ENCODE assay signal across 23 cellular contexts in genomic region chr15:61102281-61102680, GRCh38.
"Had no signal": no experiment of that assay in that cellular context is flagged by ENCODE, and none has a peak within 500 bp of the region (broad histone marks: within the 10 kb centered on the region; RNA-seq: fewer than 3 reads in every experiment).

No MANE protein-coding gene starts in this region.

- FAIRE-seq: keratinocyte, small intestine had no signal

- H3K4me3 Mint-ChIP-seq: naive thymus-derived CD8-positive, alpha-beta T cell; stimulated activated memory B cell treated with anti-CD40 and anti-IgM and Interleukin-4, amounts not matched to agents 10 μg/mL and 1 μg/mL and 100 μg/mL, for 72 hours; stimulated activated naive CD8-positive, alpha-beta T cell treated with anti-CD3 and anti-CD28 coated beads, Interleukin-15, amount 100 ng/mL, for 72 hours; type B pancreatic cell had no signal

- H3K36me3 ChIP-seq: lower lobe of right lung, neutrophil, ovary, sigmoid colon, tibial nerve, uterus had no signal

- H3K4me3 ChIP-seq: lower lobe of right lung, ovary, sigmoid colon, tibial nerve, uterus had no signal

- H3K36me3 Mint-ChIP-seq: stimulated activated memory B cell treated with anti-CD40 and anti-IgM and Interleukin-4, amounts not matched to agents 10 μg/mL and 1 μg/mL and 100 μg/mL, for 72 hours had no signal

- H3K27ac Mint-ChIP-seq: naive thymus-derived CD8-positive, alpha-beta T cell; stimulated activated memory B cell treated with anti-CD40 and anti-IgM and Interleukin-4, amounts not matched to agents 10 μg/mL and 1 μg/mL and 100 μg/mL, for 72 hours; stimulated activated naive CD8-positive, alpha-beta T cell treated with anti-CD3 and anti-CD28 coated beads, Interleukin-15, amount 100 ng/mL, for 72 hours; type B pancreatic cell had no signal

- H3K4me1 ChIP-seq: lower lobe of right lung, sigmoid colon, uterus had no signal

- H3K4me1 Mint-ChIP-seq: naive thymus-derived CD8-positive, alpha-beta T cell; stimulated activated memory B cell treated with anti-CD40 and anti-IgM and Interleukin-4, amounts not matched to agents 10 μg/mL and 1 μg/mL and 100 μg/mL, for 72 hours; stimulated activated naive CD8-positive, alpha-beta T cell treated with anti-CD3 and anti-CD28 coated beads, Interleukin-15, amount 100 ng/mL, for 72 hours had no signal

- DNase-seq: hippocampal formation; lower lobe of right lung; mammary epithelial cell; mesenchymal stem cell; naive thymus-derived CD8-positive, alpha-beta T cell; occipital lobe; ovary; retina; sigmoid colon; small intestine; stimulated activated CD4-positive, alpha-beta T cell treated with anti-CD3 and anti-CD28 coated beads, Interleukin-1b, Interleukin-23, amount 100 ng/mL, for 48 hours; stimulated activated CD4-positive, alpha-beta T cell treated with anti-CD3 and anti-CD28 coated beads, Interleukin-2, amount 100 ng/mL, for 48 hours; stimulated activated CD4-positive, alpha-beta T cell treated with anti-CD3 and anti-CD28 coated beads, Interleukin-4, amount 100 ng/mL, for 4 hours; stimulated activated CD8-positive, alpha-beta memory T cell treated with anti-CD3 and anti-CD28 coated beads, Interleukin-4, amount 100 ng/mL, for 48 hours; stimulated activated naive CD4-positive, alpha-beta T cell treated with Interleukin-2 at 50 U/mL for 16 hours; stimulated activated naive CD8-positive, alpha-beta T cell treated with anti-CD3 and anti-CD28 coated beads, Interleukin-15, amount 100 ng/mL, for 72 hours; substantia nigra; uterus had no signal

- ATAC-seq: lower lobe of right lung; naive thymus-derived CD8-positive, alpha-beta T cell; stimulated activated memory B cell treated with anti-CD40 and anti-IgM and Interleukin-4, amounts not matched to agents 10 μg/mL and 1 μg/mL and 100 μg/mL, for 72 hours; stimulated activated naive CD8-positive, alpha-beta T cell treated with anti-CD3 and anti-CD28 coated beads, Interleukin-15, amount 100 ng/mL, for 72 hours had no signal

- H3K9me3 Mint-ChIP-seq: stimulated activated memory B cell treated with anti-CD40 and anti-IgM and Interleukin-4, amounts not matched to agents 10 μg/mL and 1 μg/mL and 100 μg/mL, for 72 hours; stimulated activated naive CD8-positive, alpha-beta T cell treated with anti-CD3 and anti-CD28 coated beads, Interleukin-15, amount 100 ng/mL, for 72 hours; type B pancreatic cell had no signal

- H3K27ac ChIP-seq: lower lobe of right lung, neutrophil, ovary, sigmoid colon, tibial nerve, uterus had no signal

- H3K27me3 ChIP-seq: neutrophil, ovary, sigmoid colon, tibial nerve, uterus had no signal

- H3K9me3 ChIP-seq: lower lobe of right lung, neutrophil, ovary, sigmoid colon, tibial nerve, uterus had no signal
